ENCODE assay signal across 8 cellular contexts in genomic region chr1:12619396-12620141, GRCh38. TPM values are rescaled to one million over a fixed set of nuclear protein-coding genes. Genes with fewer than 3 reads are reported as not detected.
A peak's percentile ranks its signal among the peaks of the same experiment; 100 is the strongest.
DNase-seq lines count a peak whose midpoint lies in the region; ATAC-seq and TF ChIP-seq lines count a peak whose summit lies in the region.

No MANE protein-coding gene starts in this region.

- H3K4me3 Mint-ChIP-seq in activated T-cell treated with anti-CD3 and anti-CD28 coated beads, Interleukin-2, amount 50 U/mL, for 72 hours = peak overlapping the region; percentile 92 to 96
- peak overlapping the region; percentile 98 for H3K4me3 Mint-ChIP-seq in stimulated activated effector memory CD8-positive, alpha-beta T cell treated with anti-CD3 and anti-CD28 coated beads, Interleukin-12 subunit alpha, Interleukin-12 subunit beta, amount 100 ng/mL, for 72 hours

- H3K9me3 Mint-ChIP-seq in activated T-cell treated with anti-CD3 and anti-CD28 coated beads, Interleukin-2, amount 50 U/mL, for 72 hours = no peaks in the 10 kb centered on the region
- no peaks in the 10 kb centered on the region for H3K9me3 Mint-ChIP-seq in stimulated activated effector memory CD8-positive, alpha-beta T cell treated with anti-CD3 and anti-CD28 coated beads, Interleukin-12 subunit alpha, Interleukin-12 subunit beta, amount 100 ng/mL, for 72 hours

- H3K4me1 ChIP-seq in HUES48 (ENCODE audit: control insufficient read depth, insufficient read depth, low read length) = peaks cover 20% of the 10 kb centered on the region
- peaks cover 51% of the 10 kb centered on the region for H3K4me1 ChIP-seq in Panc1 (ENCODE audit: control insufficient read depth, insufficient read depth, low read length)
- H3K4me1 ChIP-seq in esophagus squamous epithelium = peaks cover 41 to 69% (median 42%) of the 10 kb centered on the region in 3 donors

- no peak for TF ChIP-seq POLR2A in esophagus squamous epithelium (IDR thresholded peaks at IDR 0.05)

- H3K4me3 ChIP-seq in HUES48 (ENCODE audit: low read depth, low read length) (peak overlapping the region; percentile 78), Panc1 (ENCODE audit: low read depth in 2 of 2, low read length in 2 of 2) (peak overlapping the region; percentile 92 to 95), esophagus squamous epithelium (peak overlapping the region; percentile 53 to 97 (median 80))

- in situ Hi-C loops in Panc1 (cut with HindIII; ENCODE audit: low pct_unique_long_range_greater_than_20kb, low sequenced_read_pairs) = no loop called here

- BruUV-seq in Panc1 (replicated peaks; lab: Mats Ljungman, UMichigan) = no TSS peak

- H3K27ac Mint-ChIP-seq in activated T-cell treated with anti-CD3 and anti-CD28 coated beads, Interleukin-2, amount 50 U/mL, for 72 hours = peak overlapping the region; percentile 34
- H3K27ac Mint-ChIP-seq in stimulated activated effector memory CD8-positive, alpha-beta T cell treated with anti-CD3 and anti-CD28 coated beads, Interleukin-12 subunit alpha, Interleukin-12 subunit beta, amount 100 ng/mL, for 72 hours = peak overlapping the region; percentile 96

- POLR2A ChIA-PET in GM10248 (lab: Yijun Ruan, JAX) = no interaction called here
- POLR2A ChIA-PET in Panc1 (lab: Charles Lee) = no interaction called here

- 0 to 4% methylated on average over 10 to 18 of the region's 25 CpGs for WGBS in esophagus squamous epithelium, 2 donors

- peaks cover 48% of the 10 kb centered on the region for H3K4me1 Mint-ChIP-seq in activated T-cell treated with anti-CD3 and anti-CD28 coated beads, Interleukin-2, amount 50 U/mL, for 72 hours (ENCODE audit: low read depth)
- H3K4me1 Mint-ChIP-seq in stimulated activated effector memory CD8-positive, alpha-beta T cell treated with anti-CD3 and anti-CD28 coated beads, Interleukin-12 subunit alpha, Interleukin-12 subunit beta, amount 100 ng/mL, for 72 hours = peaks cover 67% of the 10 kb centered on the region

- H3K9ac ChIP-seq in HUES48 (ENCODE audit: low read depth, low read length) = peak overlapping the region; percentile 58; the same call in 1 of the 2 replicates

- TF ChIP-seq CTCF in GM10248 (IDR thresholded peaks at IDR 0.05; ENCODE audit: control extremely low read depth, extremely low read depth, low read depth, missing control alignments) (peak; percentile 98), Panc1 (IDR thresholded peaks at IDR 0.05) (peak; percentile 97), esophagus squamous epithelium (IDR thresholded peaks at IDR 0.05) (peak; percentile 89 to 99 (median 98))

- intact Hi-C loops in Panc1 (cut with micrococcal nuclease; ENCODE audit: unreplicated experiment) (loop anchor here (2.0 to 5.0 kb wide), 3 partner anchors 25 to 297 kb away; no protein-coding TSS in a partner anchor), esophagus squamous epithelium (cut with DNase I) (loop anchor here (10.0 kb wide), 1 partner anchor 305 kb away; no protein-coding TSS in a partner anchor)

- DNase-seq in GM10248 (ENCODE audit: extremely low spot score) (peak; percentile 85), Panc1 (ENCODE audit: low read depth, low spot score) (peak; percentile 69), esophagus squamous epithelium (lab: John Stamatoyannopoulos, UW) (no peak), myocyte (ENCODE audit: low read depth) (peak; percentile 88)
- DNase-seq in activated T-cell treated with anti-CD3 and anti-CD28 coated beads, Interleukin-2, amount 50 U/mL, for 72 hours = peak; percentile 79 to 85
- peak; percentile 75 to 88 for DNase-seq in stimulated activated effector memory CD8-positive, alpha-beta T cell treated with anti-CD3 and anti-CD28 coated beads, Interleukin-12 subunit alpha, Interleukin-12 subunit beta, amount 100 ng/mL, for 72 hours (ENCODE audit: low spot score in 2 of 2)

- H3K36me3 ChIP-seq in HUES48 (ENCODE audit: control insufficient read depth, insufficient read depth, low read length) = no peaks in the 10 kb centered on the region
- H3K36me3 ChIP-seq in Panc1 (ENCODE audit: control insufficient read depth, insufficient read depth, low read length) = peaks cover 2% of the 10 kb centered on the region; the same call in 1 of the 2 replicates
- no peaks in the 10 kb centered on the region for H3K36me3 ChIP-seq in esophagus squamous epithelium

- peak overlapping the region; percentile 97 for H3K27ac ChIP-seq in HUES48 (ENCODE audit: low read depth, low read length)
- peak overlapping the region; percentile 95 for H3K27ac ChIP-seq in Panc1 (ENCODE audit: low read length)
- H3K27ac ChIP-seq in esophagus squamous epithelium = peak overlapping the region; percentile 96 to 100 (median 98)

- peaks cover 3% of the 10 kb centered on the region in 2 donors for H3K36me3 Mint-ChIP-seq in activated T-cell treated with anti-CD3 and anti-CD28 coated beads, Interleukin-2, amount 50 U/mL, for 72 hours (ENCODE audit: insufficient read depth in 2 of 2)
- peaks cover 54% of the 10 kb centered on the region for H3K36me3 Mint-ChIP-seq in stimulated activated effector memory CD8-positive, alpha-beta T cell treated with anti-CD3 and anti-CD28 coated beads, Interleukin-12 subunit alpha, Interleukin-12 subunit beta, amount 100 ng/mL, for 72 hours

- CTCF ChIA-PET in GM10248 (lab: Yijun Ruan, JAX) = interaction anchor here (0.6 to 7.5 kb wide), 28 partner anchors 10 to 495 kb away, joined by 3 to 98 read pairs (median 4); no protein-coding TSS in a partner anchor
- CTCF ChIA-PET in Panc1 (lab: Charles Lee) = interaction anchor here (0.5 to 1.4 kb wide), 8 partner anchors 12 to 425 kb away, joined by 3 to 7 read pairs (median 4); no protein-coding TSS in a partner anchor

- no peaks in the 10 kb centered on the region for H3K27me3 ChIP-seq in HUES48 (ENCODE audit: control insufficient read depth, insufficient read depth, low read length)
- no peaks in the 10 kb centered on the region for H3K27me3 ChIP-seq in Panc1 (ENCODE audit: control insufficient read depth, insufficient read depth, low read length)
- no peaks in the 10 kb centered on the region for H3K27me3 ChIP-seq in esophagus squamous epithelium

- peak; percentile 69 for ATAC-seq in Panc1
- ATAC-seq in activated T-cell treated with anti-CD3 and anti-CD28 coated beads, Interleukin-2, amount 50 U/mL, for 72 hours (replicated peaks in 1 of 2) = peak; percentile 52 to 60
- peak; percentile 69 for ATAC-seq in stimulated activated effector memory CD8-positive, alpha-beta T cell treated with anti-CD3 and anti-CD28 coated beads, Interleukin-12 subunit alpha, Interleukin-12 subunit beta, amount 100 ng/mL, for 72 hours
- ATAC-seq in HG02938 (IDR thresholded peaks at IDR 0.05; ENCODE audit: unreplicated experiment) = no peak

- H3K9me3 ChIP-seq in HUES48 (ENCODE audit: control insufficient read depth, insufficient read depth, low read length) = no peaks in the 10 kb centered on the region
- no peaks in the 10 kb centered on the region for H3K9me3 ChIP-seq in Panc1 (ENCODE audit: control insufficient read depth, insufficient read depth, low read depth, low read length)
- no peaks in the 10 kb centered on the region for H3K9me3 ChIP-seq in esophagus squamous epithelium

- H3K27me3 Mint-ChIP-seq in activated T-cell treated with anti-CD3 and anti-CD28 coated beads, Interleukin-2, amount 50 U/mL, for 72 hours (ENCODE audit: low read depth) = no peaks in the 10 kb centered on the region

RNA-seq across cellular contexts. Expression of gene DHRS3, which starts 1.6 kb away (rescaled TPM):
- total RNA-seq in Panc1 (2021; ENCODE audit: unreplicated experiment) = 113 TPM
- polyA plus RNA-seq in Panc1 (2012; ENCODE audit: insufficient read length) = 143 TPM
- 10 to 100 TPM; 60.4 to 65.3 TPM for total RNA-seq in activated T-cell treated with anti-CD3 and anti-CD28 coated beads, Interleukin-2, amount 50 U/mL, for 72 hours
- 100 to 1,000 TPM in 3 of 4 donors, 10 to 100 TPM in 1; 87.7 to 166 (median 117) TPM for total RNA-seq in esophagus squamous epithelium
- total RNA-seq in myocyte = 0.21 TPM in 1 of 2 replicates, not detected in the other
- polyA plus RNA-seq in myocyte (2012) = 1.0 TPM

RNA-seq across cellular contexts. Expression of gene AADACL4, which starts 24.3 kb away (rescaled TPM):
- total RNA-seq in Panc1 (2021; ENCODE audit: unreplicated experiment) (not detected), esophagus squamous epithelium (not detected), myocyte (not detected in 2 replicates)
- polyA plus RNA-seq in Panc1 (2012; ENCODE audit: insufficient read length) = not detected
- not detected for total RNA-seq in activated T-cell treated with anti-CD3 and anti-CD28 coated beads, Interleukin-2, amount 50 U/mL, for 72 hours
- polyA plus RNA-seq in myocyte (2012) = not detected

Comparison
In these comparisons a context has a peak if more than half of its experiments do, and no peak if none do; other contexts are left out.
1. RNA of gene DHRS3, which starts 1.6 kb away (total RNA-seq): 87.7 to 166 TPM in esophagus squamous epithelium, 113 TPM in Panc1 (single experiment) and 60.4 to 65.3 TPM in activated T-cell treated with anti-CD3 and anti-CD28 coated beads, Interleukin-2, amount 50 U/mL, for 72 hours; 0.21 TPM in myocyte; every median in the first group is over 10 times any median in the second.
2. Peak in every context shown above with its lines, with median percentiles within 50 percentile points of each other: CTCF ChIP-seq, H3K27ac ChIP-seq and H3K4me3 ChIP-seq.